Comparison of ENCODE assay signal across 8 cellular contexts in the genomic region with DNA sequence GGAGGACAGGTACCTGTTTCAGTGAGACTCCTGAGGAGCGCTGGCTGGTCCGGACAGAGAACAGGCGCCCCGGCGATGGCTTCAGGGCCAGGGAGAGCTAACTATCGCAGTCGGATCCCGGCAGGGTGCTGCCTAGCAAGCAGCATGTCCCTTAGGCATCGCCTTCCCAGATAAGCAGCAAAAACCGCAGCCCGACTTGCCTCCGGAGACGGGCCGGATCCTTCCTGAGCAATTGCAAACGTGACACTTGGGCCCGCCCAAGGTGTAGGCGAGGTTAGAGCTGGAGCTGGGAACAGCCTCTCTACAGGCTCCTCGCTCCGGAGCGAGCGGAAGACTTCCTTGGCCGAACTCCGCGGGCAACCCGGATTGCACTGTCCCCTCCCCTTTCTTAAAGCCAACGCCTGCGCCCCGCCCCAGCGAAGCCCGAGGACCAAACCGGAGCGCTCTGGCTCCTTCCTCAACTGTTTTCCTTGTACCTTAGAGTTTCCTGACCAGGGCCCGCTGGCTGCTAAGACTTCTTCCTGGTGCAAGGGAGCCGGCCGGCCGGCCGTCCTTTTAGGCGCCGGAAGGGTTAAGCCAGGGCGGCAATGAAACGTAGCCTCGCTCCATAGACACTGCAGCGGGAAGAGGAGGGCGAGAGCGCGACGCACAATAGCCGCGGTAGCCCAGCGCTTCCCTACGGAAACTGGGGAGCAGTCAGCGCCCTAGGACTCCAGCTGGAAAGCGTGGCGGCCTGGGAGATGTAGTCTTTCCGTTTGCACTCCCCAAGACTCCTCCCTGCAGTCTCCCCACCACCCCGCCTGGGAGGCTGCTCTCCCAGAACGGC. TPM values are rescaled to one million over a fixed set of nuclear protein-coding genes. Genes with fewer than 3 reads are reported as not detected.
DNase-seq lines count a peak whose midpoint lies in the region; ATAC-seq lines count a peak whose summit lies in the region.

A gene with protein sequence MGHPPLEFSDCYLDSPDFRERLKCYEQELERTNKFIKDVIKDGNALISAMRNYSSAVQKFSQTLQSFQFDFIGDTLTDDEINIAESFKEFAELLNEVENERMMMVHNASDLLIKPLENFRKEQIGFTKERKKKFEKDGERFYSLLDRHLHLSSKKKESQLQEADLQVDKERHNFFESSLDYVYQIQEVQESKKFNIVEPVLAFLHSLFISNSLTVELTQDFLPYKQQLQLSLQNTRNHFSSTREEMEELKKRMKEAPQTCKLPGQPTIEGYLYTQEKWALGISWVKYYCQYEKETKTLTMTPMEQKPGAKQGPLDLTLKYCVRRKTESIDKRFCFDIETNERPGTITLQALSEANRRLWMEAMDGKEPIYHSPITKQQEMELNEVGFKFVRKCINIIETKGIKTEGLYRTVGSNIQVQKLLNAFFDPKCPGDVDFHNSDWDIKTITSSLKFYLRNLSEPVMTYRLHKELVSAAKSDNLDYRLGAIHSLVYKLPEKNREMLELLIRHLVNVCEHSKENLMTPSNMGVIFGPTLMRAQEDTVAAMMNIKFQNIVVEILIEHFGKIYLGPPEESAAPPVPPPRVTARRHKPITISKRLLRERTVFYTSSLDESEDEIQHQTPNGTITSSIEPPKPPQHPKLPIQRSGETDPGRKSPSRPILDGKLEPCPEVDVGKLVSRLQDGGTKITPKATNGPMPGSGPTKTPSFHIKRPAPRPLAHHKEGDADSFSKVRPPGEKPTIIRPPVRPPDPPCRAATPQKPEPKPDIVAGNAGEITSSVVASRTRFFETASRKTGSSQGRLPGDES (minus strand): TSS at position 341 of the 826 bp plus-strand sequence. CDS start 475 bp downstream, outside the sequence.

- CTCF ChIA-PET in activated CD4-positive, alpha-beta T cell treated with anti-CD3 and anti-CD28 coated beads for 36 hours (lab: Charles Lee): interaction anchor here (0.5 kb wide), 1 partner anchor 351 kb away, joined by 3 read pairs; no protein-coding TSS in a partner anchor

- peaks cover 31% of the 10 kb centered on the region for H3K27me3 Mint-ChIP-seq in activated CD4-positive, alpha-beta T cell treated with anti-CD3 and anti-CD28 coated beads for 36 hours
- peaks cover 31% of the 10 kb centered on the region for H3K27me3 Mint-ChIP-seq in activated naive CD8-positive, alpha-beta T cell treated with anti-CD3 and anti-CD28 coated beads, Interleukin-2, amount 50 U/mL, for 24 hours
- H3K27me3 Mint-ChIP-seq in natural killer cell treated with Interleukin-12 subunit alpha and Interleukin-12 subunit beta and Interleukin-15 and Interleukin-18, amount 100 ng/mL, for 72 hours: peaks cover 14 to 50% of the 10 kb centered on the region in 2 donors

- H3K9me3 Mint-ChIP-seq in activated CD4-positive, alpha-beta T cell treated with anti-CD3 and anti-CD28 coated beads for 36 hours (ENCODE audit: low read depth): no peaks in the 10 kb centered on the region
- no peaks in the 10 kb centered on the region for H3K9me3 Mint-ChIP-seq in activated naive CD8-positive, alpha-beta T cell treated with anti-CD3 and anti-CD28 coated beads, Interleukin-2, amount 50 U/mL, for 24 hours
- no peaks in the 10 kb centered on the region for H3K9me3 Mint-ChIP-seq in natural killer cell treated with Interleukin-12 subunit alpha and Interleukin-12 subunit beta and Interleukin-15 and Interleukin-18, amount 100 ng/mL, for 72 hours

- no peak within 1 kb of the TSS for H3K27ac Mint-ChIP-seq in activated CD4-positive, alpha-beta T cell treated with anti-CD3 and anti-CD28 coated beads for 36 hours
- no peak within 1 kb of the TSS for H3K27ac Mint-ChIP-seq in activated naive CD8-positive, alpha-beta T cell treated with anti-CD3 and anti-CD28 coated beads, Interleukin-2, amount 50 U/mL, for 24 hours
- H3K27ac Mint-ChIP-seq in natural killer cell treated with Interleukin-12 subunit alpha and Interleukin-12 subunit beta and Interleukin-15 and Interleukin-18, amount 100 ng/mL, for 72 hours: no peak within 1 kb of the TSS

- H3K27me3 ChIP-seq in aorta (ENCODE audit: control insufficient read depth in 1 of 2, insufficient read depth in 2 of 2, low read length in 1 of 2): no peaks in the 10 kb centered on the region

- H3K36me3 Mint-ChIP-seq in activated CD4-positive, alpha-beta T cell treated with anti-CD3 and anti-CD28 coated beads for 36 hours (ENCODE audit: low read depth): no peaks in the 10 kb centered on the region
- no peaks in the 10 kb centered on the region for H3K36me3 Mint-ChIP-seq in activated naive CD8-positive, alpha-beta T cell treated with anti-CD3 and anti-CD28 coated beads, Interleukin-2, amount 50 U/mL, for 24 hours (ENCODE audit: low read depth)
- no peaks in the 10 kb centered on the region for H3K36me3 Mint-ChIP-seq in natural killer cell treated with Interleukin-12 subunit alpha and Interleukin-12 subunit beta and Interleukin-15 and Interleukin-18, amount 100 ng/mL, for 72 hours

- intact Hi-C loops in activated CD4-positive, alpha-beta T cell treated with anti-CD3 and anti-CD28 coated beads for 36 hours (cut with DNase I, micrococcal nuclease): no loop called here
- intact Hi-C loops in aorta (cut with DNase I): no loop called here

- H3K4me1 ChIP-seq in aorta (ENCODE audit: control insufficient read depth in 1 of 2, insufficient read depth in 2 of 2, low read length in 2 of 2): no peaks in the 10 kb centered on the region

- ATAC-seq in activated CD4-positive, alpha-beta T cell treated with anti-CD3 and anti-CD28 coated beads for 36 hours: no peak
- no peak for ATAC-seq in activated naive CD8-positive, alpha-beta T cell treated with anti-CD3 and anti-CD28 coated beads, Interleukin-2, amount 50 U/mL, for 24 hours
- ATAC-seq in natural killer cell treated with Interleukin-12 subunit alpha and Interleukin-12 subunit beta and Interleukin-15 and Interleukin-18, amount 100 ng/mL, for 72 hours: peak; percentile 51 to 55
- peak; percentile 91 for ATAC-seq in aorta (ENCODE audit: low FRiP score)

- peak; percentile 22 for DNase-seq in activated CD4-positive, alpha-beta T cell treated with anti-CD3 and anti-CD28 coated beads for 36 hours
- no peak for DNase-seq in activated CD4-positive, alpha-beta T cell treated with anti-CD3 and anti-CD28 coated beads, Interleukin-2, amount 50 U/mL, for 4 hours
- DNase-seq in NCI-H2227 treated with DMSO at 0.1 percent for 48 hours (lab: John Stamatoyannopoulos, UW) (peak; percentile 90), globus pallidus (ENCODE audit: low spot score) (peak; percentile 71), aorta (peak; percentile 81 to 89)
- DNase-seq in activated naive CD8-positive, alpha-beta T cell treated with anti-CD3 and anti-CD28 coated beads, Interleukin-2, amount 50 U/mL, for 24 hours: no peak
- DNase-seq in natural killer cell treated with Interleukin-12 subunit alpha and Interleukin-12 subunit beta and Interleukin-15 and Interleukin-18, amount 100 ng/mL, for 72 hours (ENCODE audit: low spot score): no peak
- no peak for DNase-seq in activated CD4-positive, CD25-positive, alpha-beta regulatory T cell (lab: John Stamatoyannopoulos, UW)

- no peaks in the 10 kb centered on the region for H3K36me3 ChIP-seq in aorta (ENCODE audit: control insufficient read depth in 1 of 2, insufficient read depth in 2 of 2, low read length in 1 of 2)

- peaks cover 6% of the 10 kb centered on the region for H3K4me1 Mint-ChIP-seq in activated CD4-positive, alpha-beta T cell treated with anti-CD3 and anti-CD28 coated beads for 36 hours
- H3K4me1 Mint-ChIP-seq in activated naive CD8-positive, alpha-beta T cell treated with anti-CD3 and anti-CD28 coated beads, Interleukin-2, amount 50 U/mL, for 24 hours: peaks cover 4% of the 10 kb centered on the region
- peaks cover 11 to 16% of the 10 kb centered on the region in 2 donors for H3K4me1 Mint-ChIP-seq in natural killer cell treated with Interleukin-12 subunit alpha and Interleukin-12 subunit beta and Interleukin-15 and Interleukin-18, amount 100 ng/mL, for 72 hours (ENCODE audit: low read depth in 2 of 2)

- WGBS in aorta, 2 donors: 0 to 28% methylated on average over 57 of the region's 57 CpGs

- peak within 1 kb of the TSS; percentile 49 to 74 for H3K4me3 ChIP-seq in aorta (ENCODE audit: low read length in 2 of 2)

- H3K4me3 Mint-ChIP-seq in activated CD4-positive, alpha-beta T cell treated with anti-CD3 and anti-CD28 coated beads for 36 hours: peak within 1 kb of the TSS; percentile 64
- H3K4me3 Mint-ChIP-seq in activated naive CD8-positive, alpha-beta T cell treated with anti-CD3 and anti-CD28 coated beads, Interleukin-2, amount 50 U/mL, for 24 hours: peak within 1 kb of the TSS; percentile 58
- peak within 1 kb of the TSS; percentile 79 for H3K4me3 Mint-ChIP-seq in natural killer cell treated with Interleukin-12 subunit alpha and Interleukin-12 subunit beta and Interleukin-15 and Interleukin-18, amount 100 ng/mL, for 72 hours

- POLR2A ChIA-PET in activated CD4-positive, alpha-beta T cell treated with anti-CD3 and anti-CD28 coated beads for 36 hours (lab: Charles Lee): no interaction called here

- peak within 1 kb of the TSS in 1 of 2 donors; percentile 76 for H3K27ac ChIP-seq in aorta (ENCODE audit: low read depth in 1 of 2, low read length in 2 of 2)

- H3K9me3 ChIP-seq in aorta (ENCODE audit: control insufficient read depth, low read length): no peaks in the 10 kb centered on the region

RNA-seq across cellular contexts. Expression of the gene that starts here (rescaled TPM):
- under 1 TPM; 0.04 to 0.07 TPM for total RNA-seq in activated CD4-positive, alpha-beta T cell treated with anti-CD3 and anti-CD28 coated beads for 36 hours
- 1 to 10 TPM in 1 of 2 donors, under 1 TPM in 1; 0.84 to 1.0 TPM for total RNA-seq in natural killer cell treated with Interleukin-12 subunit alpha and Interleukin-12 subunit beta and Interleukin-15 and Interleukin-18, amount 100 ng/mL, for 72 hours
- 1 to 10 TPM; 6.8 to 9.7 TPM for total RNA-seq in aorta
- polyA plus RNA-seq in aorta: 1 to 10 TPM in 1 of 2 donors, under 1 TPM in 1; 0.25 to 2.9 TPM

Comparison
In these comparisons a context has a peak if more than half of its experiments do, and no peak if none do; other contexts are left out.
1. Peak in DNase-seq in activated CD4-positive, alpha-beta T cell treated with anti-CD3 and anti-CD28 coated beads for 36 hours; RNA of the gene not detected or under 1 TPM.
2. ATAC-seq: peak in natural killer cell treated with Interleukin-12 subunit alpha and Interleukin-12 subunit beta and Interleukin-15 and Interleukin-18, amount 100 ng/mL, for 72 hours (2 of 2) and aorta (single experiment); none in activated CD4-positive, alpha-beta T cell treated with anti-CD3 and anti-CD28 coated beads for 36 hours (single experiment) and activated naive CD8-positive, alpha-beta T cell treated with anti-CD3 and anti-CD28 coated beads, Interleukin-2, amount 50 U/mL, for 24 hours (single experiment).
3. DNase-seq: peak in NCI-H2227 treated with DMSO at 0.1 percent for 48 hours (single experiment), globus pallidus (single experiment) and aorta (2 of 2); none in activated CD4-positive, alpha-beta T cell treated with anti-CD3 and anti-CD28 coated beads, Interleukin-2, amount 50 U/mL, for 4 hours (0 of 2), activated naive CD8-positive, alpha-beta T cell treated with anti-CD3 and anti-CD28 coated beads, Interleukin-2, amount 50 U/mL, for 24 hours (single experiment), natural killer cell treated with Interleukin-12 subunit alpha and Interleukin-12 subunit beta and Interleukin-15 and Interleukin-18, amount 100 ng/mL, for 72 hours (single experiment) and activated CD4-positive, CD25-positive, alpha-beta regulatory T cell (0 of 4).
4. Peak in every context shown above with its lines, with median percentiles within 50 percentile points of each other: H3K4me3 Mint-ChIP-seq.